ENCODE assay signal across 16 cellular contexts in the genomic region with DNA sequence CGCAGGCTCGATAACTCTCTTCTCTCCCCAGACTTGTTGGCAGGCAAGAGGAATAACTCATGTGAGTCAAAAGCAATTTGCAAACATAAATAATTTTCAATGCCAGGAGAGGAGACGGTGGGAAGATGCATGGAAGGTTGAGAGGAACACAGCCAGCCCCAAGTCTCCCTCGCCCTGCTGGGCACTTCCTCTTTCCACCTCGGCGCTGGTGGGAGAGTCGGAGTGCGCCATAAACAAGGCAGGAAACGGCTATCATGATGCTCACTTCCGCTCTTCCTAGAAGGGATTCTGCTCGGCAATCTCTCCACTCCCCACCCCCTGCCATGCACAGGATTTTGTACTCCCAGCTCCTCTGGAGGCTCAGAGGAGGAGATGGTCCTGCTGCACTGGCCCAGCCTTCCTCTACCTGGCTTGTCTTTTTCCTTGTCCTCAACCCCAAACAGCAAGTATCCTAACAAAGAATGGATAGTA. TPM values are rescaled to one million over a fixed set of nuclear protein-coding genes. Genes with fewer than 3 reads are reported as not detected.
A peak's percentile ranks its signal among the peaks of the same experiment; 100 is the strongest.
DNase-seq lines count a peak whose midpoint lies in the region; ATAC-seq and TF ChIP-seq lines count a peak whose summit lies in the region.
"Had no signal": no experiment of that assay in that cellular context is flagged by ENCODE, and none has a peak within 500 bp of the region (broad histone marks: within the 10 kb centered on the region; RNA-seq: fewer than 3 reads in every experiment).

No MANE protein-coding gene starts in this region.

- peaks cover 12% of the 10 kb centered on the region for H3K27me3 Mint-ChIP-seq in activated T-helper 1 cell treated with anti-CD3 and anti-CD28 coated beads, Interleukin-12 subunit alpha, Interleukin-12 subunit beta, Interleukin-2, Interleukin-4 antibody, amounts not matched to agents 30 ng/mL and 10 ng/mL and 1 ng/mL, durations not matched to agents 14 hours and 24 hours and 36 hours (ENCODE audit: insufficient read depth)
- peaks cover 22% of the 10 kb centered on the region for H3K27me3 Mint-ChIP-seq in neural progenitor cell (ENCODE audit: insufficient read depth, low read depth)

- no peak overlapping the region for H3K4me2 ChIP-seq in neural progenitor cell

- no peaks in the 10 kb centered on the region for H3F3A ChIP-seq in neural progenitor cell (ENCODE audit: low read depth)

- intact Hi-C loops in activated T-helper 1 cell treated with anti-CD3 and anti-CD28 coated beads, Interleukin-12 subunit alpha, Interleukin-12 subunit beta, Interleukin-2, Interleukin-4 antibody, amounts not matched to agents 30 ng/mL and 10 ng/mL and 1 ng/mL, durations not matched to agents 14 hours and 24 hours and 36 hours (cut with micrococcal nuclease): no loop called here

- H3K4me1 Mint-ChIP-seq in activated T-helper 1 cell treated with anti-CD3 and anti-CD28 coated beads, Interleukin-12 subunit alpha, Interleukin-12 subunit beta, Interleukin-2, Interleukin-4 antibody, amounts not matched to agents 30 ng/mL and 10 ng/mL and 1 ng/mL, durations not matched to agents 14 hours and 24 hours and 36 hours (ENCODE audit: low read depth): peaks cover 34% of the 10 kb centered on the region
- H3K4me1 Mint-ChIP-seq in neural progenitor cell: peaks cover 32% of the 10 kb centered on the region

- H3K4me3 Mint-ChIP-seq in activated T-helper 1 cell treated with anti-CD3 and anti-CD28 coated beads, Interleukin-12 subunit alpha, Interleukin-12 subunit beta, Interleukin-2, Interleukin-4 antibody, amounts not matched to agents 30 ng/mL and 10 ng/mL and 1 ng/mL, durations not matched to agents 14 hours and 24 hours and 36 hours: peak overlapping the region; percentile 23
- H3K4me3 Mint-ChIP-seq in neural progenitor cell: no peak overlapping the region
- H3K4me3 Mint-ChIP-seq: activated naive CD4-positive, alpha-beta T cell treated with anti-CD3 and anti-CD28 coated beads for 36 hours; natural killer cell had no signal

- H3K36me3 Mint-ChIP-seq in activated T-helper 1 cell treated with anti-CD3 and anti-CD28 coated beads, Interleukin-12 subunit alpha, Interleukin-12 subunit beta, Interleukin-2, Interleukin-4 antibody, amounts not matched to agents 30 ng/mL and 10 ng/mL and 1 ng/mL, durations not matched to agents 14 hours and 24 hours and 36 hours (ENCODE audit: low read depth): no peaks in the 10 kb centered on the region
- H3K36me3 Mint-ChIP-seq in neural progenitor cell: peaks cover 3% of the 10 kb centered on the region
- H3K36me3 Mint-ChIP-seq: natural killer cell had no signal

- H3K36me3 ChIP-seq in neural progenitor cell: no peaks in the 10 kb centered on the region
- H3K36me3 ChIP-seq: heart left ventricle had no signal

- H3K9me3 Mint-ChIP-seq in activated T-helper 1 cell treated with anti-CD3 and anti-CD28 coated beads, Interleukin-12 subunit alpha, Interleukin-12 subunit beta, Interleukin-2, Interleukin-4 antibody, amounts not matched to agents 30 ng/mL and 10 ng/mL and 1 ng/mL, durations not matched to agents 14 hours and 24 hours and 36 hours: no peaks in the 10 kb centered on the region
- H3K9me3 Mint-ChIP-seq in neural progenitor cell: peaks cover 8% of the 10 kb centered on the region
- H3K9me3 Mint-ChIP-seq: activated naive CD4-positive, alpha-beta T cell treated with anti-CD3 and anti-CD28 coated beads for 36 hours; natural killer cell; stimulated activated naive CD8-positive, alpha-beta T cell treated with anti-CD3 and anti-CD28 coated beads, Interleukin-15, amount 100 ng/mL, for 72 hours had no signal

- H4K20me1 ChIP-seq in neural progenitor cell (ENCODE audit: low read depth): peaks cover 3% of the 10 kb centered on the region

- no peaks in the 10 kb centered on the region for H3K79me2 ChIP-seq in neural progenitor cell (ENCODE audit: low read depth)

- H3K4me1 ChIP-seq in neural progenitor cell: peaks cover under 1% of the 10 kb centered on the region

- no peak for ATAC-seq in GM21717 (IDR thresholded peaks at IDR 0.05; ENCODE audit: unreplicated experiment)
- ATAC-seq: natural killer cell; stimulated activated naive CD8-positive, alpha-beta T cell treated with anti-CD3 and anti-CD28 coated beads, Interleukin-15, amount 100 ng/mL, for 72 hours had no signal

- DNase-seq in Daoy (ENCODE audit: low read depth): peak; percentile 22
- DNase-seq in MV-4-11 (lab: John Stamatoyannopoulos, UW): peak; percentile 91
- DNase-seq in activated T-helper 1 cell treated with anti-CD3 and anti-CD28 coated beads, Interleukin-12 subunit alpha, Interleukin-12 subunit beta, Interleukin-2, Interleukin-4 antibody, amounts not matched to agents 30 ng/mL and 10 ng/mL and 1 ng/mL, durations not matched to agents 14 hours and 24 hours and 36 hours (ENCODE audit: low spot score): no peak
- DNase-seq in neural progenitor cell (ENCODE audit: low spot score): no peak
- DNase-seq in KG1 (lab: John Stamatoyannopoulos, UW): no peak
- DNase-seq in stimulated activated CD4-positive, alpha-beta T cell treated with anti-CD3 and anti-CD28 coated beads, Interleukin-12 subunit alpha, Interleukin-12 subunit beta, amount 100 ng/mL, for 4 hours: no peak
- DNase-seq: activated naive CD4-positive, alpha-beta T cell treated with anti-CD3 and anti-CD28 coated beads for 36 hours; COR-L47; kidney glomerular epithelial cell; natural killer cell; NCI-H1092 treated with DMSO at 0.1 percent for 48 hours; NCI-H510A; stimulated activated naive CD8-positive, alpha-beta T cell treated with anti-CD3 and anti-CD28 coated beads, Interleukin-15, amount 100 ng/mL, for 72 hours; T1000 had no signal

- no peak overlapping the region for H2AFZ ChIP-seq in neural progenitor cell (replicated peaks)

- TF ChIP-seq CTCF in neural progenitor cell (IDR thresholded peaks at IDR 0.05): no peak

- peak overlapping the region; percentile 19 for H3K27ac Mint-ChIP-seq in activated T-helper 1 cell treated with anti-CD3 and anti-CD28 coated beads, Interleukin-12 subunit alpha, Interleukin-12 subunit beta, Interleukin-2, Interleukin-4 antibody, amounts not matched to agents 30 ng/mL and 10 ng/mL and 1 ng/mL, durations not matched to agents 14 hours and 24 hours and 36 hours
- H3K27ac Mint-ChIP-seq in neural progenitor cell: peak overlapping the region; percentile 73
- H3K27ac Mint-ChIP-seq: activated naive CD4-positive, alpha-beta T cell treated with anti-CD3 and anti-CD28 coated beads for 36 hours; natural killer cell; stimulated activated naive CD8-positive, alpha-beta T cell treated with anti-CD3 and anti-CD28 coated beads, Interleukin-15, amount 100 ng/mL, for 72 hours had no signal

- H3K9ac ChIP-seq in neural progenitor cell: no peak overlapping the region

- no peaks in the 10 kb centered on the region for H3K9me3 ChIP-seq in neural progenitor cell (ENCODE audit: low read depth)
- H3K9me3 ChIP-seq: heart left ventricle had no signal

- peaks cover 100% of the 10 kb centered on the region for H3K27me3 ChIP-seq in neural progenitor cell
- H3K27me3 ChIP-seq: heart left ventricle had no signal

- H3K4me3 ChIP-seq in neural progenitor cell: no peak overlapping the region
- H3K4me3 ChIP-seq: heart left ventricle had no signal

- H3K27ac ChIP-seq in neural progenitor cell: no peak overlapping the region
- H3K27ac ChIP-seq: heart left ventricle had no signal

RNA-seq across cellular contexts. Expression of a gene that starts 13.0 kb away (rescaled TPM):
- 16.7 and 16.8 TPM in 2 replicates for total RNA-seq in Daoy (2014; rRNA removed; shearing (Covaris generic))
- 22.4 and 23.8 TPM in 2 replicates for total RNA-seq in activated T-helper 1 cell treated with anti-CD3 and anti-CD28 coated beads, Interleukin-12 subunit alpha, Interleukin-12 subunit beta, Interleukin-2, Interleukin-4 antibody, amounts not matched to agents 30 ng/mL and 10 ng/mL and 1 ng/mL, durations not matched to agents 14 hours and 24 hours and 36 hours
- 2.7 and 5.6 TPM in 2 replicates for total RNA-seq in neural progenitor cell (ENCODE audit: low replicate concordance)

RNA-seq across cellular contexts. Expression of a gene that starts 29.4 kb away (rescaled TPM):
- 4.5 and 4.9 TPM in 2 replicates for total RNA-seq in Daoy (2014; rRNA removed; shearing (Covaris generic))
- 6.2 and 6.6 TPM in 2 replicates for total RNA-seq in activated T-helper 1 cell treated with anti-CD3 and anti-CD28 coated beads, Interleukin-12 subunit alpha, Interleukin-12 subunit beta, Interleukin-2, Interleukin-4 antibody, amounts not matched to agents 30 ng/mL and 10 ng/mL and 1 ng/mL, durations not matched to agents 14 hours and 24 hours and 36 hours
- total RNA-seq in neural progenitor cell (ENCODE audit: low replicate concordance): 2.8 and 15.2 TPM in 2 replicates

RNA-seq across cellular contexts. Expression of a gene that starts 48.3 kb away (rescaled TPM):
- 15.2 and 18.3 TPM in 2 replicates for total RNA-seq in Daoy (2014; rRNA removed; shearing (Covaris generic))
- total RNA-seq in activated T-helper 1 cell treated with anti-CD3 and anti-CD28 coated beads, Interleukin-12 subunit alpha, Interleukin-12 subunit beta, Interleukin-2, Interleukin-4 antibody, amounts not matched to agents 30 ng/mL and 10 ng/mL and 1 ng/mL, durations not matched to agents 14 hours and 24 hours and 36 hours: 4.7 and 5.1 TPM in 2 replicates
- 53.5 and 155 TPM in 2 replicates for total RNA-seq in neural progenitor cell (ENCODE audit: low replicate concordance)

Comparison
In these comparisons a context has a peak if more than half of its experiments do, and no peak if none do; other contexts are left out.
1. DNase-seq: peak in Daoy (single experiment) and MV-4-11 (single experiment); none in activated T-helper 1 cell treated with anti-CD3 and anti-CD28 coated beads, Interleukin-12 subunit alpha, Interleukin-12 subunit beta, Interleukin-2, Interleukin-4 antibody, amounts not matched to agents 30 ng/mL and 10 ng/mL and 1 ng/mL, durations not matched to agents 14 hours and 24 hours and 36 hours (single experiment), neural progenitor cell (single experiment), KG1 (single experiment) and stimulated activated CD4-positive, alpha-beta T cell treated with anti-CD3 and anti-CD28 coated beads, Interleukin-12 subunit alpha, Interleukin-12 subunit beta, amount 100 ng/mL, for 4 hours (single experiment).